ENCODE assay signal across 16 cellular contexts in genomic region chr3:53551324-53551723, GRCh38. TPM values are rescaled to one million over a fixed set of nuclear protein-coding genes. Genes with fewer than 3 reads are reported as not detected.
"Had no signal": no experiment of that assay in that cellular context is flagged by ENCODE, and none has a peak within 500 bp of the region (broad histone marks: within the 10 kb centered on the region; RNA-seq: fewer than 3 reads in every experiment).

No MANE protein-coding gene starts in this region.

- H3K27me3 ChIP-seq: right lobe of liver, upper lobe of left lung had no signal

- H3K4me3 Mint-ChIP-seq: activated naive CD4-positive, alpha-beta T cell treated with anti-CD3 and anti-CD28 coated beads, Interleukin-2, amount 50 U/mL, for 24 hours; endodermal cell; naive B cell had no signal

- ATAC-seq: activated CD4-positive, CD25-positive, alpha-beta regulatory T cell treated with anti-CD3 and anti-CD28 coated beads, Interleukin-2, amount 50 U/mL, for 24 hours; left lobe of liver; right lobe of liver; SK-N-SH treated with all-trans-retinoic acid at 6 μM for 48 hours had no signal

- H3K36me3 ChIP-seq: lower lobe of right lung, right lobe of liver, upper lobe of left lung had no signal

- H3K4me1 Mint-ChIP-seq: activated naive CD4-positive, alpha-beta T cell treated with anti-CD3 and anti-CD28 coated beads, Interleukin-2, amount 50 U/mL, for 24 hours had no signal

- H3K9me3 ChIP-seq: lower lobe of right lung, right lobe of liver, upper lobe of left lung had no signal

- DNase-seq: activated CD4-positive, alpha-beta T cell treated with anti-CD3 and anti-CD28 coated beads, Interleukin-2, amount 50 U/mL, for 4 hours; activated gamma-delta T cell treated with Interleukin-2 at 50 U/mL for 16 hours; cortex of kidney; endodermal cell; lower lobe of right lung; naive B cell; nucleus accumbens; right lobe of liver; stimulated activated naive CD4-positive, alpha-beta T cell; upper lobe of left lung had no signal

- H3K27ac ChIP-seq: lower lobe of right lung, right lobe of liver, skin epidermis, upper lobe of left lung had no signal

- H3K27ac Mint-ChIP-seq: activated naive CD4-positive, alpha-beta T cell treated with anti-CD3 and anti-CD28 coated beads, Interleukin-2, amount 50 U/mL, for 24 hours; endodermal cell; naive B cell had no signal

- H3K9me3 Mint-ChIP-seq: activated naive CD4-positive, alpha-beta T cell treated with anti-CD3 and anti-CD28 coated beads, Interleukin-2, amount 50 U/mL, for 24 hours; endodermal cell had no signal

- H3K4me3 ChIP-seq: lower lobe of right lung, right lobe of liver, skin epidermis, upper lobe of left lung had no signal

- H3K36me3 Mint-ChIP-seq: activated naive CD4-positive, alpha-beta T cell treated with anti-CD3 and anti-CD28 coated beads, Interleukin-2, amount 50 U/mL, for 24 hours; naive B cell had no signal

- H3K4me1 ChIP-seq: right lobe of liver had no signal

RNA-seq across cellular contexts. Expression of gene CACNA1D, which starts 56.9 kb away (rescaled TPM):
- total RNA-seq: fibroblast of villous mesenchyme had no signal
